ENCODE assay signal across 8 cellular contexts in genomic region chr13:109412232-109412935, GRCh38.
A peak's percentile ranks its signal among the peaks of the same experiment; 100 is the strongest.
DNase-seq lines count a peak whose midpoint lies in the region; ATAC-seq and TF ChIP-seq lines count a peak whose summit lies in the region.

No MANE protein-coding gene starts in this region.

- DNase-seq in M059J (ENCODE audit: low read depth), result peak; percentile 28
- peak; percentile 73 to 91 for DNase-seq in SHP77 (lab: John Stamatoyannopoulos, UW)
- DNase-seq in cardiac muscle cell (ENCODE audit: low read depth in 1 of 2, low spot score in 1 of 2), result peak; percentile 72 to 91
- peak; percentile 10 for DNase-seq in renal cortical epithelial cell (ENCODE audit: low read depth)
- DNase-seq in activated naive CD8-positive, alpha-beta T cell treated with anti-CD3 and anti-CD28 coated beads for 36 hours, result no peak
- DNase-seq in activated T-cell treated with anti-CD3 and anti-CD28 coated beads, Interleukin-2, amount 50 U/mL, for 1 hour, result no peak
- DNase-seq in NCI-H1048 (lab: John Stamatoyannopoulos, UW), result no peak

- H3K4me1 ChIP-seq in cardiac muscle cell (ENCODE audit: low read depth), result peaks cover 13% of the 10 kb centered on the region

- no peak overlapping the region for H3K27ac Mint-ChIP-seq in activated naive CD8-positive, alpha-beta T cell treated with anti-CD3 and anti-CD28 coated beads for 36 hours

- H3K36me3 Mint-ChIP-seq in activated naive CD8-positive, alpha-beta T cell treated with anti-CD3 and anti-CD28 coated beads for 36 hours, result no peaks in the 10 kb centered on the region

- peaks cover 24% of the 10 kb centered on the region for H3K27me3 Mint-ChIP-seq in activated naive CD8-positive, alpha-beta T cell treated with anti-CD3 and anti-CD28 coated beads for 36 hours

- H3K27me3 ChIP-seq in cardiac muscle cell, result no peaks in the 10 kb centered on the region

- H3K4me1 Mint-ChIP-seq in activated naive CD8-positive, alpha-beta T cell treated with anti-CD3 and anti-CD28 coated beads for 36 hours, result no peaks in the 10 kb centered on the region

- peak overlapping the region; percentile 91 for H3K27ac ChIP-seq in cardiac muscle cell

- H3K9me3 ChIP-seq in cardiac muscle cell (ENCODE audit: low read depth), result no peaks in the 10 kb centered on the region

- no peak overlapping the region for H3K4me3 ChIP-seq in cardiac muscle cell

- H3K36me3 ChIP-seq in cardiac muscle cell, result no peaks in the 10 kb centered on the region

- no peak overlapping the region for H3K4me3 Mint-ChIP-seq in activated naive CD8-positive, alpha-beta T cell treated with anti-CD3 and anti-CD28 coated beads for 36 hours

- no peaks in the 10 kb centered on the region for H3K9me3 Mint-ChIP-seq in activated naive CD8-positive, alpha-beta T cell treated with anti-CD3 and anti-CD28 coated beads for 36 hours

- TF ChIP-seq CTCF in cardiac muscle cell (IDR thresholded peaks at IDR 0.05; ENCODE audit: low read depth, low read length), result no peak

- no peak for ATAC-seq in HG03159 (IDR thresholded peaks at IDR 0.05; ENCODE audit: unreplicated experiment)

Comparison
In these comparisons a context has a peak if more than half of its experiments do, and no peak if none do; other contexts are left out.
1. DNase-seq: peak in M059J (single experiment), SHP77 (2 of 2), cardiac muscle cell (2 of 2) and renal cortical epithelial cell (single experiment); none in activated naive CD8-positive, alpha-beta T cell treated with anti-CD3 and anti-CD28 coated beads for 36 hours (single experiment), activated T-cell treated with anti-CD3 and anti-CD28 coated beads, Interleukin-2, amount 50 U/mL, for 1 hour (single experiment) and NCI-H1048 (single experiment).